6 cellular contexts compared by ENCODE assay signal in the genomic region with DNA sequence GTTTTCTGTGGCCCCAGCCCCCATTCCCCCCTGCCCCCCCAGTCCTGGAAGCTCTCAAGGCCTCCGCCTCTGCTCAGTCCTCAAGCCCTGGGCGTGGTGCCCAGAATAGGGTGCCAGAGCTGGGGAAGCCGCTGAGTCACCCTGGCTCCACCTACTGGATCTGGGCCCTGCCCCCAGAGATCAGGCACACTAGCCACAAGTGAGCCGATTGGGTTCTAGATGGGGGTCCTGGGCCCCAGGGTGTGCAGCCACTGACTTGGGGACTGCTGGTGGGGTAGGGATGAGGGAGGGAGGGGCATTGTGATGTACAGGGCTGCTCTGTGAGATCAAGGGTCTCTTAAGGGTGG. TPM values are rescaled to one million over a fixed set of nuclear protein-coding genes. Genes with fewer than 3 reads are reported as not detected.
DNase-seq lines count a peak whose midpoint lies in the region; ATAC-seq and TF ChIP-seq lines count a peak whose summit lies in the region.

No MANE protein-coding gene starts in this region.

- WGBS in prostate gland: 0% methylated on average over 2 of the region's 4 CpGs

- peaks cover 20% of the 10 kb centered on the region for H3K4me1 ChIP-seq in effector memory CD4-positive, alpha-beta T cell (ENCODE audit: control insufficient read depth, insufficient read depth, low read length, poor library complexity, severe bottlenecking)
- peaks cover 25% of the 10 kb centered on the region for H3K4me1 ChIP-seq in prostate gland (replicated peaks)

- intact Hi-C loops in prostate gland (cut with DNase I): no loop called here

- H3K4me3 ChIP-seq in effector memory CD4-positive, alpha-beta T cell (ENCODE audit: insufficient read depth, low read depth, low read length, poor library complexity, severe bottlenecking): no peak overlapping the region
- H3K4me3 ChIP-seq in prostate gland: peak overlapping the region in 1 of 2 donors; percentile 31

- no peaks in the 10 kb centered on the region for H3K27me3 ChIP-seq in effector memory CD4-positive, alpha-beta T cell (replicated peaks; ENCODE audit: control insufficient read depth, insufficient read depth, low read length, poor library complexity, severe bottlenecking)
- H3K27me3 ChIP-seq in prostate gland (replicated peaks; ENCODE audit: insufficient read depth): no peaks in the 10 kb centered on the region

- in situ Hi-C loops in G401 (cut with HindIII; ENCODE audit: low sequenced_read_pairs): no loop called here

- no peak for ATAC-seq in GM21381 (IDR thresholded peaks at IDR 0.05; ENCODE audit: unreplicated experiment)

- peaks cover 65% of the 10 kb centered on the region for H3K36me3 ChIP-seq in effector memory CD4-positive, alpha-beta T cell (ENCODE audit: control insufficient read depth, insufficient read depth, low read length)
- peaks cover 38 to 42% of the 10 kb centered on the region in 2 donors for H3K36me3 ChIP-seq in prostate gland

- no peak for TF ChIP-seq POLR2A in prostate gland (IDR thresholded peaks at IDR 0.05)

- no peaks in the 10 kb centered on the region for H3K9me3 ChIP-seq in effector memory CD4-positive, alpha-beta T cell (ENCODE audit: control insufficient read depth, low read length)
- no peaks in the 10 kb centered on the region for H3K9me3 ChIP-seq in prostate gland

- H3K27ac ChIP-seq in effector memory CD4-positive, alpha-beta T cell (ENCODE audit: insufficient read depth, low read length, poor library complexity, severe bottlenecking): peak overlapping the region; percentile 2
- H3K27ac ChIP-seq in prostate gland: peak overlapping the region; percentile 92 to 93

- DNase-seq in G401 (ENCODE audit: low spot score) (peak; percentile 85), RPMI7951 (ENCODE audit: low read depth) (peak; percentile 97), prostate gland (ENCODE audit: low spot score) (peak; percentile 98), activated gamma-delta T cell (lab: John Stamatoyannopoulos, UW) (no peak)
- DNase-seq in effector memory CD4-positive, alpha-beta T cell: no peak

- peak in 2 of 4 experiments; percentile 17 to 19 for TF ChIP-seq CTCF in prostate gland (IDR thresholded peaks at IDR 0.05)

RNA-seq across cellular contexts. Expression of gene EIF4G1, which starts 5.7 kb away (rescaled TPM):
- 295 and 341 TPM in 2 replicates for total RNA-seq in G401 (2014; rRNA removed; shearing (Covaris generic))
- total RNA-seq in RPMI7951 (2014; rRNA removed; shearing (Covaris generic)): 164 and 173 TPM in 2 replicates
- 100 to 1,000 TPM; 331 to 370 TPM for total RNA-seq in prostate gland

RNA-seq across cellular contexts. Expression of gene FAM131A, which starts 17.3 kb away (rescaled TPM):
- 20.7 and 31.2 TPM in 2 replicates for total RNA-seq in G401 (2014; rRNA removed; shearing (Covaris generic))
- total RNA-seq in RPMI7951 (2014; rRNA removed; shearing (Covaris generic)): 10.6 and 12.0 TPM in 2 replicates
- total RNA-seq in prostate gland: 10 to 100 TPM; 22.0 to 71.0 TPM

RNA-seq across cellular contexts. Expression of gene PSMD2, which starts 21.0 kb away (rescaled TPM):
- total RNA-seq in G401 (2014; rRNA removed; shearing (Covaris generic)): 629 and 907 TPM in 2 replicates
- 542 and 803 TPM in 2 replicates for total RNA-seq in RPMI7951 (2014; rRNA removed; shearing (Covaris generic))
- total RNA-seq in prostate gland: 100 to 1,000 TPM; 230 to 272 TPM

RNA-seq across cellular contexts. Expression of gene CLCN2, which starts 41.3 kb away (rescaled TPM):
- 6.7 and 10.7 TPM in 2 replicates for total RNA-seq in G401 (2014; rRNA removed; shearing (Covaris generic))
- 3.0 and 6.3 TPM in 2 replicates for total RNA-seq in RPMI7951 (2014; rRNA removed; shearing (Covaris generic))
- total RNA-seq in prostate gland: 10 to 100 TPM in 1 of 2 donors, 1 to 10 TPM in 1; 4.9 to 47.5 TPM

RNA-seq across cellular contexts. Expression of gene POLR2H, which starts 41.4 kb away (rescaled TPM):
- 136 and 144 TPM in 2 replicates for total RNA-seq in G401 (2014; rRNA removed; shearing (Covaris generic))
- total RNA-seq in RPMI7951 (2014; rRNA removed; shearing (Covaris generic)): 146 and 181 TPM in 2 replicates
- total RNA-seq in prostate gland: 10 to 100 TPM; 62.7 to 89.2 TPM

Comparison
In these comparisons a context has a peak if more than half of its experiments do, and no peak if none do; other contexts are left out.
1. DNase-seq: peak in G401 (single experiment), RPMI7951 (single experiment) and prostate gland (single experiment); none in effector memory CD4-positive, alpha-beta T cell (0 of 3) and activated gamma-delta T cell (single experiment).